ENCODE assay signal across 1 cellular context in the genomic region with DNA sequence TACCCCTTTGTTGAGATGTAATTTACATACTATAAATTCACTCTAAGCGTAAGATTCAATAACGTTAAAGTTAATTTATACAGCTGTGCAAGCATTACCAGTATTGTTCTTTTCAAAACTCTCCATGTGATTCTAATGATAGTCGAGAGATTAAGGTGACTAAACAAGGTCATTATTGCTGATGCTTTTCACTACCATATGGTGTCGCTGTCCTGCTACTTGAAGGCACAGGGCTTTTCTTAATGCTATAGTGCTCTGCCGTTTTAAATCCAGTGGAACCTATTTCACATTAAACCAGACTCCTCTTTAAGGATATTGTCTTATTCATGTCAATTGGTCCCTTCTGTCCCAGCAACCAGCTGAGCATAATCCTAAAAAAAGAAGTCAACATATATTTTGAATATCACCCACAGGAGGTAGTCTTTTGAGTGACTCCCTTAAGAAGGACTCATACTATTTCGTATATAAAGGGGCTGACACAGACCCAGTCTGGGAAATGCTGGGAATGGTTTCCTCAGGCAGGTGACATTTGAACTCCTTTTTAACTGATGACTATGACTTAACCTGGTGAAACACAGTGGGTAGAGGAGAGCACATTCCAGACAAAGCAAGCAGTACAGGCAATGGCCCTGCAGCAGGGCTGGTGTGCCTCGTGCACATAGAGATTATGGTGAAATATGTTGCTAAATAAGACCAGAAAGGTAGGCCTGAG.
TF ChIP-seq lines count a peak whose summit lies in the region.

No MANE protein-coding gene starts in this region.

TF ChIP-seq in GM23338, 12 proteins besides CTCF, POLR2A, EP300 and RAD21 (continued from another document):
- TF ChIP-seq, protein P1, sequence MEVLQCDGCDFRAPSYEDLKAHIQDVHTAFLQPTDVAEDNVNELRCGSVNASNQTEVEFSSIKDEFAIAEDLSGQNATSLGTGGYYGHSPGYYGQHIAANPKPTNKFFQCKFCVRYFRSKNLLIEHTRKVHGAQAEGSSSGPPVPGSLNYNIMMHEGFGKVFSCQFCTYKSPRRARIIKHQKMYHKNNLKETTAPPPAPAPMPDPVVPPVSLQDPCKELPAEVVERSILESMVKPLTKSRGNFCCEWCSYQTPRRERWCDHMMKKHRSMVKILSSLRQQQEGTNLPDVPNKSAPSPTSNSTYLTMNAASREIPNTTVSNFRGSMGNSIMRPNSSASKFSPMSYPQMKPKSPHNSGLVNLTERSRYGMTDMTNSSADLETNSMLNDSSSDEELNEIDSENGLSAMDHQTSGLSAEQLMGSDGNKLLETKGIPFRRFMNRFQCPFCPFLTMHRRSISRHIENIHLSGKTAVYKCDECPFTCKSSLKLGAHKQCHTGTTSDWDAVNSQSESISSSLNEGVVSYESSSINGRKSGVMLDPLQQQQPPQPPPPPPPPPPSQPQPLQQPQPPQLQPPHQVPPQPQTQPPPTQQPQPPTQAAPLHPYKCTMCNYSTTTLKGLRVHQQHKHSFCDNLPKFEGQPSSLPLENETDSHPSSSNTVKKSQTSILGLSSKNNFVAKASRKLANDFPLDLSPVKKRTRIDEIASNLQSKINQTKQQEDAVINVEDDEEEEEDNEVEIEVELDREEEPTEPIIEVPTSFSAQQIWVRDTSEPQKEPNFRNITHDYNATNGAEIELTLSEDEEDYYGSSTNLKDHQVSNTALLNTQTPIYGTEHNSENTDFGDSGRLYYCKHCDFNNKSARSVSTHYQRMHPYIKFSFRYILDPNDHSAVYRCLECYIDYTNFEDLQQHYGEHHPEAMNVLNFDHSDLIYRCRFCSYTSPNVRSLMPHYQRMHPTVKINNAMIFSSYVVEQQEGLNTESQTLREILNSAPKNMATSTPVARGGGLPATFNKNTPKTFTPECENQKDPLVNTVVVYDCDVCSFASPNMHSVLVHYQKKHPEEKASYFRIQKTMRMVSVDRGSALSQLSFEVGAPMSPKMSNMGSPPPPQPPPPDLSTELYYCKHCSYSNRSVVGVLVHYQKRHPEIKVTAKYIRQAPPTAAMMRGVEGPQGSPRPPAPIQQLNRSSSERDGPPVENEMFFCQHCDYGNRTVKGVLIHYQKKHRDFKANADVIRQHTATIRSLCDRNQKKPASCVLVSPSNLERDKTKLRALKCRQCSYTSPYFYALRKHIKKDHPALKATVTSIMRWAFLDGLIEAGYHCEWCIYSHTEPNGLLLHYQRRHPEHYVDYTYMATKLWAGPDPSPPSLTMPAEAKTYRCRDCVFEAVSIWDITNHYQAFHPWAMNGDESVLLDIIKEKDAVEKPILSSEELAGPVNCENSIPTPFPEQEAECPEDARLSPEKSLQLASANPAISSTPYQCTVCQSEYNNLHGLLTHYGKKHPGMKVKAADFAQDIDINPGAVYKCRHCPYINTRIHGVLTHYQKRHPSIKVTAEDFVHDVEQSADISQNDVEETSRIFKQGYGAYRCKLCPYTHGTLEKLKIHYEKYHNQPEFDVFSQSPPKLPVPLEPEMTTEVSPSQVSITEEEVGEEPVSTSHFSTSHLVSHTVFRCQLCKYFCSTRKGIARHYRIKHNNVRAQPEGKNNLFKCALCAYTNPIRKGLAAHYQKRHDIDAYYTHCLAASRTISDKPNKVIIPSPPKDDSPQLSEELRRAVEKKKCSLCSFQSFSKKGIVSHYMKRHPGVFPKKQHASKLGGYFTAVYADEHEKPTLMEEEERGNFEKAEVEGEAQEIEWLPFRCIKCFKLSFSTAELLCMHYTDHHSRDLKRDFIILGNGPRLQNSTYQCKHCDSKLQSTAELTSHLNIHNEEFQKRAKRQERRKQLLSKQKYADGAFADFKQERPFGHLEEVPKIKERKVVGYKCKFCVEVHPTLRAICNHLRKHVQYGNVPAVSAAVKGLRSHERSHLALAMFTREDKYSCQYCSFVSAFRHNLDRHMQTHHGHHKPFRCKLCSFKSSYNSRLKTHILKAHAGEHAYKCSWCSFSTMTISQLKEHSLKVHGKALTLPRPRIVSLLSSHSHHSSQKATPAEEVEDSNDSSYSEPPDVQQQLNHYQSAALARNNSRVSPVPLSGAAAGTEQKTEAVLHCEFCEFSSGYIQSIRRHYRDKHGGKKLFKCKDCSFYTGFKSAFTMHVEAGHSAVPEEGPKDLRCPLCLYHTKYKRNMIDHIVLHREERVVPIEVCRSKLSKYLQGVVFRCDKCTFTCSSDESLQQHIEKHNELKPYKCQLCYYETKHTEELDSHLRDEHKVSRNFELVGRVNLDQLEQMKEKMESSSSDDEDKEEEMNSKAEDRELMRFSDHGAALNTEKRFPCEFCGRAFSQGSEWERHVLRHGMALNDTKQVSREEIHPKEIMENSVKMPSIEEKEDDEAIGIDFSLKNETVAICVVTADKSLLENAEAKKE (CRISPR knock-in tag; IDR thresholded peaks at IDR 0.05): no peak
